8 cellular contexts compared by ENCODE assay signal in genomic region chr20:35742741-35743523, GRCh38. TPM values are rescaled to one million over a fixed set of nuclear protein-coding genes. Genes with fewer than 3 reads are reported as not detected.
DNase-seq lines count a peak whose midpoint lies in the region; ATAC-seq and TF ChIP-seq lines count a peak whose summit lies in the region.

No MANE protein-coding gene starts in this region.

- WGBS in mesendoderm (ENCODE audit: extremely low coverage, insufficient coverage, low lambda C conversion rate), result no CpG with 5 or more reads among the region's 8 CpGs
- 9 to 11% methylated on average over 8 of the region's 8 CpGs for WGBS in aorta, 2 donors

- peak overlapping the region; percentile 95 for H3K27ac ChIP-seq in DND-41 (ENCODE audit: low read length)
- peak overlapping the region; percentile 100 for H3K27ac ChIP-seq in cingulate gyrus (ENCODE audit: low read depth, low read length)
- peak overlapping the region; percentile 85 for H3K27ac ChIP-seq in mesendoderm (ENCODE audit: low read depth, low read length)
- H3K27ac ChIP-seq in aorta (ENCODE audit: low read depth in 1 of 2, low read length in 2 of 2), result peak overlapping the region; percentile 46 to 85

- ATAC-seq in DND-41 (ENCODE audit: insufficient read depth, low read depth), result no peak
- ATAC-seq in aorta (ENCODE audit: low FRiP score), result no peak
- no peak for ATAC-seq in GM21390 (IDR thresholded peaks at IDR 0.05; ENCODE audit: unreplicated experiment)

- TF ChIP-seq CTCF in DND-41 (IDR thresholded peaks at IDR 0.05; ENCODE audit: borderline replicate concordance, extremely low read depth, low read length, poor library complexity, severe bottlenecking), result no peak

- peak overlapping the region; percentile 33 for H3K18ac ChIP-seq in mesendoderm (ENCODE audit: low read length)

- H4K5ac ChIP-seq in mesendoderm (ENCODE audit: low read length), result peak overlapping the region; percentile 68

- DNase-seq in DND-41 (no peak), HT-29 (ENCODE audit: low spot score) (peak; percentile 63), RPMI8226 (peak; percentile 67), mesendoderm (peak; percentile 61), aorta (no peak)
- DNase-seq in stimulated activated CD4-positive, alpha-beta T cell treated with anti-CD3 and anti-CD28 coated beads, Interleukin-15, amount 100 ng/mL, for 24 hours, result no peak

- peak overlapping the region; percentile 63 for H2AFZ ChIP-seq in DND-41 (ENCODE audit: low read depth, low read length)

- H2BK15ac ChIP-seq in mesendoderm (replicated peaks; ENCODE audit: low read depth), result no peak overlapping the region

- H4K8ac ChIP-seq in mesendoderm (ENCODE audit: low read depth, low read length), result no peak overlapping the region

- H3K79me1 ChIP-seq in mesendoderm (ENCODE audit: low read length), result peaks cover 1% of the 10 kb centered on the region

- H4K20me1 ChIP-seq in DND-41 (ENCODE audit: insufficient read depth, low read length), result peaks cover 33% of the 10 kb centered on the region

- H3K9me3 ChIP-seq in DND-41 (ENCODE audit: insufficient read depth, low read length, severe bottlenecking) (no peaks in the 10 kb centered on the region), aorta (ENCODE audit: control insufficient read depth, low read length) (no peaks in the 10 kb centered on the region)

- H2AK5ac ChIP-seq in mesendoderm (ENCODE audit: low read length), result no peak overlapping the region

- no peak overlapping the region for H2BK120ac ChIP-seq in mesendoderm (ENCODE audit: low read depth, low read length)

- H3K9ac ChIP-seq in DND-41 (ENCODE audit: low read depth, low read length) (peak overlapping the region; percentile 80), mesendoderm (ENCODE audit: low read length) (peak overlapping the region; percentile 89)

- H3K36me3 ChIP-seq in DND-41 (ENCODE audit: insufficient read depth, low read length), result peaks cover 34% of the 10 kb centered on the region
- peaks cover 6% of the 10 kb centered on the region for H3K36me3 ChIP-seq in mesendoderm (ENCODE audit: control insufficient read depth, insufficient read depth, low read length)
- H3K36me3 ChIP-seq in aorta (ENCODE audit: control insufficient read depth in 1 of 2, insufficient read depth in 2 of 2, low read length in 1 of 2), result peaks cover 2 to 4% of the 10 kb centered on the region in 2 donors

- H3K27me3 ChIP-seq in DND-41 (ENCODE audit: insufficient read depth, low read length, poor library complexity) (no peaks in the 10 kb centered on the region), mesendoderm (ENCODE audit: insufficient read depth, low read length, poor library complexity) (no peaks in the 10 kb centered on the region), aorta (ENCODE audit: control insufficient read depth in 1 of 2, insufficient read depth in 2 of 2, low read length in 1 of 2) (no peaks in the 10 kb centered on the region)

- peaks cover 46% of the 10 kb centered on the region for H3K4me1 ChIP-seq in DND-41 (ENCODE audit: insufficient read depth, low read length)
- H3K4me1 ChIP-seq in mesendoderm (ENCODE audit: control insufficient read depth, low read depth, low read length), result peaks cover 4% of the 10 kb centered on the region
- peaks cover 0 to 4% of the 10 kb centered on the region in 2 donors for H3K4me1 ChIP-seq in aorta (ENCODE audit: control insufficient read depth in 1 of 2, insufficient read depth in 2 of 2, low read length in 2 of 2)

- H2BK5ac ChIP-seq in mesendoderm (ENCODE audit: low read length), result peak overlapping the region; percentile 14

- H3K79me2 ChIP-seq in DND-41 (ENCODE audit: insufficient read depth, low read length) (peaks cover 54% of the 10 kb centered on the region), mesendoderm (ENCODE audit: control insufficient read depth, insufficient read depth, low read length) (peaks cover 35% of the 10 kb centered on the region)

- intact Hi-C loops in aorta (cut with DNase I), result loop anchor here (1.0 to 2.0 kb wide), 3 partner anchors 30 to 142 kb away; partner anchors contain the start of gene PHF20 (in 1 of the 2)

- peak overlapping the region; percentile 99 for H3K4ac ChIP-seq in mesendoderm (ENCODE audit: low read depth, low read length)

- peak overlapping the region; percentile 60 to 65 for H3K4me3 ChIP-seq in DND-41 (ENCODE audit: low read depth in 1 of 2, low read length in 2 of 2)
- peak overlapping the region; percentile 64 for H3K4me3 ChIP-seq in mesendoderm (ENCODE audit: low read length)
- peak overlapping the region; percentile 58 to 85 for H3K4me3 ChIP-seq in aorta (ENCODE audit: low read length in 2 of 2)

- H3K23ac ChIP-seq in mesendoderm (ENCODE audit: low read length), result no peak overlapping the region

- peak overlapping the region; percentile 74 for H3K4me2 ChIP-seq in DND-41 (ENCODE audit: insufficient read depth, low read length)
- peak overlapping the region; percentile 54 for H3K4me2 ChIP-seq in mesendoderm (ENCODE audit: low read length)

- H3K56ac ChIP-seq in mesendoderm (ENCODE audit: low read length), result peak overlapping the region; percentile 94

RNA-seq across cellular contexts. Expression of gene RBM39, which starts 0.9 kb away (rescaled TPM):
- 390 and 396 TPM in 2 replicates for total RNA-seq in HT-29 (2014; rRNA removed; shearing (Covaris generic))
- 170 TPM for polyA plus RNA-seq in mesendoderm (2013, experiment 1 of 2)
- polyA plus RNA-seq in mesendoderm (2013, experiment 2 of 2), result 173 TPM
- 100 to 1,000 TPM; 293 to 383 TPM for total RNA-seq in aorta
- 100 to 1,000 TPM in 1 of 2 donors, 10 to 100 TPM in 1; 65.6 to 352 TPM for polyA plus RNA-seq in aorta

RNA-seq across cellular contexts. Expression of gene PHF20, which starts 28.9 kb away (rescaled TPM):
- total RNA-seq in HT-29 (2014; rRNA removed; shearing (Covaris generic)), result 39.0 and 47.2 TPM in 2 replicates
- polyA plus RNA-seq in mesendoderm (2013, experiment 1 of 2), result 40.1 TPM
- polyA plus RNA-seq in mesendoderm (2013, experiment 2 of 2), result 37.7 TPM
- 10 to 100 TPM; 48.7 to 64.4 TPM for total RNA-seq in aorta
- 10 to 100 TPM; 17.1 to 32.9 TPM for polyA plus RNA-seq in aorta

RNA-seq across cellular contexts. Expression of gene ROMO1, which starts 43.7 kb away (rescaled TPM):
- total RNA-seq in HT-29 (2014; rRNA removed; shearing (Covaris generic)), result 653 and 669 TPM in 2 replicates
- 511 TPM for polyA plus RNA-seq in mesendoderm (2013, experiment 1 of 2)
- polyA plus RNA-seq in mesendoderm (2013, experiment 2 of 2), result 508 TPM
- total RNA-seq in aorta, result 100 to 1,000 TPM in 1 of 2 donors, 10 to 100 TPM in 1; 78.5 to 102 TPM
- 100 to 1,000 TPM; 403 to 629 TPM for polyA plus RNA-seq in aorta

RNA-seq across cellular contexts. Expression of gene NFS1, which starts 43.8 kb away (rescaled TPM):
- total RNA-seq in HT-29 (2014; rRNA removed; shearing (Covaris generic)), result 132 and 139 TPM in 2 replicates
- polyA plus RNA-seq in mesendoderm (2013, experiment 1 of 2), result 10.9 TPM
- polyA plus RNA-seq in mesendoderm (2013, experiment 2 of 2), result 10.8 TPM
- total RNA-seq in aorta, result 10 to 100 TPM; 12.6 to 22.1 TPM
- polyA plus RNA-seq in aorta, result 10 to 100 TPM; 10.3 to 28.0 TPM

Comparison
In these comparisons a context has a peak if more than half of its experiments do, and no peak if none do; other contexts are left out.
1. DNase-seq: peak in HT-29 (single experiment), RPMI8226 (single experiment) and mesendoderm (single experiment); none in DND-41 (single experiment), aorta (0 of 2) and stimulated activated CD4-positive, alpha-beta T cell treated with anti-CD3 and anti-CD28 coated beads, Interleukin-15, amount 100 ng/mL, for 24 hours (single experiment).
2. Peak in every context shown above with its lines, with median percentiles within 50 percentile points of each other: H3K27ac ChIP-seq and H3K4me3 ChIP-seq.